In the genomic region with DNA sequence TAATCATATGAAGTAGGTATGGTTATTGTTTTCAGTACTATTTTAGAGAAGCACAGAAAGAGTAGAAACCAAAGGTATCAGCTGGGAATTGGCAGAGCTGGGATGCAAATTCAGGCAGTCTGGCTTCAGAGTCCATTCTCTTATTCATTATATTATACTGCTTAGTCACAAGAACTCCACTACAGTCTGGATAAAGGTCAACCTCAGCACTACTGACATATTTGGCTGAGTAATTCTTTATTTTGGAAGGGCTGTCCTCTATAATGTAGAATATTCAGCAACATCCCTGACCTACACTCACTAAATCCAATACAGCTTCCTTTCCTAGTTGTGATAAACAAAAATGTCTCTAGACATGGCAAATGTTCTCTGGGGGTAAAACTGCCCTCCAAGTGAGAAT, we compare ENCODE assay signal across 1 cellular context.
TF ChIP-seq lines count a peak whose summit lies in the region.

No MANE protein-coding gene starts in this region.

TF ChIP-seq in IMR-90, 13 proteins besides CTCF, POLR2A, EP300 and RAD21:
- TF ChIP-seq CHD1 (IDR thresholded peaks at IDR 0.05; ENCODE audit: low read depth, low read length) (no peak), MAZ (IDR thresholded peaks at IDR 0.05; ENCODE audit: borderline replicate concordance, low read depth, low read length) (no peak), RFX5 (IDR thresholded peaks at IDR 0.05; ENCODE audit: low read depth, low read length) (no peak), MAFK (IDR thresholded peaks at IDR 0.05; ENCODE audit: low read depth, low read length) (peak; percentile 52; the same call in 1 of the 2 replicates), BHLHE40 (IDR thresholded peaks at IDR 0.05; ENCODE audit: low read depth, low read length) (no peak), SMC3 (IDR thresholded peaks at IDR 0.05; ENCODE audit: low read depth, low read length) (no peak), NFE2L2 (IDR thresholded peaks at IDR 0.05; ENCODE audit: low read depth, low read length) (0 out of 2 replicates have a peak, but pooled peaks have one; percentile 18), FOS (IDR thresholded peaks at IDR 0.05; ENCODE audit: low read depth, low read length) (no peak)
- TF ChIP-seq, protein P1, sequence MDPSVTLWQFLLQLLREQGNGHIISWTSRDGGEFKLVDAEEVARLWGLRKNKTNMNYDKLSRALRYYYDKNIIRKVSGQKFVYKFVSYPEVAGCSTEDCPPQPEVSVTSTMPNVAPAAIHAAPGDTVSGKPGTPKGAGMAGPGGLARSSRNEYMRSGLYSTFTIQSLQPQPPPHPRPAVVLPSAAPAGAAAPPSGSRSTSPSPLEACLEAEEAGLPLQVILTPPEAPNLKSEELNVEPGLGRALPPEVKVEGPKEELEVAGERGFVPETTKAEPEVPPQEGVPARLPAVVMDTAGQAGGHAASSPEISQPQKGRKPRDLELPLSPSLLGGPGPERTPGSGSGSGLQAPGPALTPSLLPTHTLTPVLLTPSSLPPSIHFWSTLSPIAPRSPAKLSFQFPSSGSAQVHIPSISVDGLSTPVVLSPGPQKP (IDR thresholded peaks at IDR 0.05; ENCODE audit: borderline replicate concordance, low read depth, low read length): no peak
- TF ChIP-seq, protein P2, sequence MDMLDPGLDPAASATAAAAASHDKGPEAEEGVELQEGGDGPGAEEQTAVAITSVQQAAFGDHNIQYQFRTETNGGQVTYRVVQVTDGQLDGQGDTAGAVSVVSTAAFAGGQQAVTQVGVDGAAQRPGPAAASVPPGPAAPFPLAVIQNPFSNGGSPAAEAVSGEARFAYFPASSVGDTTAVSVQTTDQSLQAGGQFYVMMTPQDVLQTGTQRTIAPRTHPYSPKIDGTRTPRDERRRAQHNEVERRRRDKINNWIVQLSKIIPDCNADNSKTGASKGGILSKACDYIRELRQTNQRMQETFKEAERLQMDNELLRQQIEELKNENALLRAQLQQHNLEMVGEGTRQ (IDR thresholded peaks at IDR 0.05; ENCODE audit: low read depth, low read length): no peak
TF ChIP-seq in IMR-90: peak in this region for 2.
